1 cellular context compared by ENCODE assay signal in genomic region chr6:166440106-166440505, GRCh38.
TF ChIP-seq lines count a peak whose summit lies in the region.

No MANE protein-coding gene starts in this region.

TF ChIP-seq in GM23338, 12 proteins besides CTCF, POLR2A, EP300 and RAD21:
- TF ChIP-seq REST (IDR thresholded peaks at IDR 0.05; ENCODE audit: unreplicated experiment): no peak
- TF ChIP-seq CREB1 (CRISPR knock-in tag; IDR thresholded peaks at IDR 0.05; ENCODE audit: low read depth): no peak
- no peak for TF ChIP-seq ZNF462 (CRISPR knock-in tag; IDR thresholded peaks at IDR 0.05)
- TF ChIP-seq POLR2AphosphoS5 (IDR thresholded peaks at IDR 0.05; ENCODE audit: low read depth): no peak
TF ChIP-seq in GM23338: peak in this region for 0.
